In the genomic region with DNA sequence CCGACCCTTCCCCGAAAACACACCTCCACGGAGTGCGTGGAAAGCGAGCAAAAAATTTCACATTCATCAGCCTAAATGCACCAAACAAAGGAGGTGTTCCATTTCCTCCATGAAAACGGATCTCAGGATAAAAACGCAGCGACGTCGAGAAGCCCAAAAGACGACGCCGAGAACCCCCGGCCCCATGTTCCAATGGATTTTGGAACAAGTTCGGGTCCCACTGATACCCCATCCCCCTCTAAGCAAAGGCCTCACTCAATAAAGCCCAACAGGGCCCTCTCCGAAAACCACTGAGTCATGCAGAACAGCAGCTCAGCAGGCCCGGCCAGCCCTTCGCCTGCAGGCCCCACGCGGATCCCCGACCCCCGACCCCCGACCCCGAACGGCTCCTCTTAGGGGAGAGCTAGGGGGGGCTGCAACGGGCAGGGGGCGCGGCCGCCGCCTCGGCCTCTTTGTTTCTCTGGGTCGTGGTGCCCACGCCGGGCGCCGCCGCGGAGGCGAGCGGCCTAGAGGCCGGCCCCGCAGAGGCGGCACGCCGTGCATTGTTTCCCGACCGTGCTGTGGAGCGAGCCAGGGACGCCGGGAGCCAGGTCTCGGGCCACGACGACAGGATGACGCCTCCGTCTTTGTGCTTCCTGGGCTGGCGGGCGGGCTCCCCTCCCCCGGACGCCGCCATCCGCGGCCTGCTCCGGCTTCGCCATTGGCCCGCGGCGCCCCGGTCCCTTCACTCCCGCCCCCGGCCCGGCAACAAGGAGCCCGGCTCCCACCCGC, we compare ENCODE assay signal across 8 cellular contexts. TPM values are rescaled to one million over a fixed set of nuclear protein-coding genes. Genes with fewer than 3 reads are reported as not detected.
A peak's percentile ranks its signal among the peaks of the same experiment; 100 is the strongest.
DNase-seq lines count a peak whose midpoint lies in the region; ATAC-seq lines count a peak whose summit lies in the region.

No MANE protein-coding gene starts in this region.

- H3K9me3 Mint-ChIP-seq in effector memory CD8-positive, alpha-beta T cell: no peaks in the 10 kb centered on the region

- peak; percentile 28 for DNase-seq in NK-92 treated with Interleukin-12 subunit alpha and Interleukin-12 subunit beta, amount 100 ng/mL, for 24 hours (lab: John Stamatoyannopoulos, UW)
- DNase-seq in NK-92 (lab: John Stamatoyannopoulos, UW; ENCODE audit: unreplicated experiment) (no peak), NCI-H2227 (lab: John Stamatoyannopoulos, UW; ENCODE audit: unreplicated experiment) (peak; percentile 62), mesenteric fat pad (ENCODE audit: low spot score) (peak; percentile 91)
- peak; percentile 27 to 49 (median 34) for DNase-seq in activated CD8-positive, alpha-beta memory T cell treated with anti-CD3 and anti-CD28 coated beads for 48 hours (ENCODE audit: low read depth in 2 of 3, low spot score in 2 of 3)
- DNase-seq in effector memory CD8-positive, alpha-beta T cell: peak; percentile 51 to 64 (median 60)
- peak; percentile 43 to 55 for DNase-seq in stimulated activated CD8-positive, alpha-beta memory T cell treated with anti-CD3 and anti-CD28 coated beads, Interleukin-15, amount 100 ng/mL, for 4 hours (ENCODE audit: low read depth in 2 of 2)

- ATAC-seq in HG02759 (IDR thresholded peaks at IDR 0.05; ENCODE audit: unreplicated experiment): peak; percentile 49
- ATAC-seq in effector memory CD8-positive, alpha-beta T cell (replicated peaks): peak; percentile 51

- H3K36me3 Mint-ChIP-seq in effector memory CD8-positive, alpha-beta T cell (ENCODE audit: insufficient read depth): peaks cover 46% of the 10 kb centered on the region

- peaks cover 32 to 51% of the 10 kb centered on the region in 2 donors for H3K4me1 Mint-ChIP-seq in effector memory CD8-positive, alpha-beta T cell (ENCODE audit: low read depth in 2 of 2)

- peak overlapping the region; percentile 96 to 99 for H3K27ac Mint-ChIP-seq in effector memory CD8-positive, alpha-beta T cell

- H3K4me3 Mint-ChIP-seq in effector memory CD8-positive, alpha-beta T cell: peak overlapping the region; percentile 94

- H3K27me3 Mint-ChIP-seq in effector memory CD8-positive, alpha-beta T cell: no peaks in the 10 kb centered on the region

RNA-seq across cellular contexts. Expression of a gene that starts 0.9 kb away (rescaled TPM):
- total RNA-seq in mesenteric fat pad: 377 TPM
